1 cellular context compared by ENCODE assay signal in the genomic region with DNA sequence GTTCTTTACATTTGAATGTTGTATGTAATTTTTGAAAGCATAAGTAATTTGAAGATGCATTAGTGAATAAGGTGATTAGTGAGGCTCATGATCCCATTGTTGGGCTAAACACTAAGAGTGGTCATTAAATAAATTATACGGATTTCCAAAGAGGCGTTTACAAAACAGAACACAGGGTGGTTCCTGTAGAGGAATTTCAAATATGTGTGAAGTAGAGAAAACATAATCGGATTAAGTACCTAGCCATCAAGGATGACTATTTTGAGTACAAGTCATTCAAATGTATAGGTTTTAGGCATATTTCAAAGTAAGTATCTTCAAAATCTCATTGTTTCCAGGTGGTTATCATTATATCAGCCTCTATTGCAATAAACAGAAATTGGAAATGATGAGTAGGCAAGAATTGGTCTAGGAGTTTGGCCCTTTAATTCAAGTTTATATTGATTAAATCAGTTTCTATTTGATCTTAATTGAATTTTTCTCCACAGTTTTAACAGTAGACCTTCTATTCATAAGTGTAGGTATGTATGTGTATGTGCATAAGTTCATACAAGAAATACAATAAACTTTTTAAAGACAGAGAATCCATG.
TF ChIP-seq lines count a peak whose summit lies in the region.

No MANE protein-coding gene starts in this region.

TF ChIP-seq in A549, 52 proteins besides CTCF, POLR2A, EP300 and RAD21:
- TF ChIP-seq, protein P1, sequence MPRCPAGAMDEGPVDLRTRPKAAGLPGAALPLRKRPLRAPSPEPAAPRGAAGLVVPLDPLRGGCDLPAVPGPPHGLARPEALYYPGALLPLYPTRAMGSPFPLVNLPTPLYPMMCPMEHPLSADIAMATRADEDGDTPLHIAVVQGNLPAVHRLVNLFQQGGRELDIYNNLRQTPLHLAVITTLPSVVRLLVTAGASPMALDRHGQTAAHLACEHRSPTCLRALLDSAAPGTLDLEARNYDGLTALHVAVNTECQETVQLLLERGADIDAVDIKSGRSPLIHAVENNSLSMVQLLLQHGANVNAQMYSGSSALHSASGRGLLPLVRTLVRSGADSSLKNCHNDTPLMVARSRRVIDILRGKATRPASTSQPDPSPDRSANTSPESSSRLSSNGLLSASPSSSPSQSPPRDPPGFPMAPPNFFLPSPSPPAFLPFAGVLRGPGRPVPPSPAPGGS (IDR thresholded peaks at IDR 0.05): no peak
- TF ChIP-seq EHMT2 (IDR thresholded peaks at IDR 0.05; ENCODE audit: low read depth) (no peak), CBX2 (IDR thresholded peaks at IDR 0.05; ENCODE audit: borderline replicate concordance, low read depth) (no peak), MAFK (IDR thresholded peaks at IDR 0.05; ENCODE audit: partially characterized antibody) (peak; percentile 57), ZFP36 (IDR thresholded peaks at IDR 0.05; ENCODE audit: borderline replicate concordance, partially characterized antibody) (no peak), JUN (IDR thresholded peaks at IDR 0.05) (no peak)
